In the genomic region with DNA sequence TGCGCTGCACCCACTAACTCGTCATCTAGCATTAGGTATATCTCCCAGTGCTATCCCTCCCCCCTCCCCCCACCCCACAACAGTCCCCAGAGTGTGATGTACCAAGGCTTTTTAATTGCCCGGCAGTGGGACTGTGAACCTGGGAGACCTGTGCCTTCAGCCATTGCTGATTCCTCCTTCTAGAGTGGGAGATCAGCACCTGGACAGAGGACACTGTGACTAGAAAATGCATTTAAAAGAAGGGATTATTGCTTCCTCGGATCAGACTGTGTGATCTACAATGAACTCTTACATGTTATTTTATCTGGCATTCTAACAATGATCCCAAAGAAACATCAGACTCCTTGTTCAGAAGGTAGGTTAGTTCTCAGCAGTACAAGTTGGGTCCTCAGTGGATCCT, we compare ENCODE assay signal across 1 cellular context.
TF ChIP-seq lines count a peak whose summit lies in the region.

No MANE protein-coding gene starts in this region.

TF ChIP-seq in GM23338, 12 proteins besides CTCF, POLR2A, EP300 and RAD21 (continued from another document):
- no peak for TF ChIP-seq ZNF462 (CRISPR knock-in tag; IDR thresholded peaks at IDR 0.05)
